ENCODE assay signal across 22 cellular contexts in the genomic region with DNA sequence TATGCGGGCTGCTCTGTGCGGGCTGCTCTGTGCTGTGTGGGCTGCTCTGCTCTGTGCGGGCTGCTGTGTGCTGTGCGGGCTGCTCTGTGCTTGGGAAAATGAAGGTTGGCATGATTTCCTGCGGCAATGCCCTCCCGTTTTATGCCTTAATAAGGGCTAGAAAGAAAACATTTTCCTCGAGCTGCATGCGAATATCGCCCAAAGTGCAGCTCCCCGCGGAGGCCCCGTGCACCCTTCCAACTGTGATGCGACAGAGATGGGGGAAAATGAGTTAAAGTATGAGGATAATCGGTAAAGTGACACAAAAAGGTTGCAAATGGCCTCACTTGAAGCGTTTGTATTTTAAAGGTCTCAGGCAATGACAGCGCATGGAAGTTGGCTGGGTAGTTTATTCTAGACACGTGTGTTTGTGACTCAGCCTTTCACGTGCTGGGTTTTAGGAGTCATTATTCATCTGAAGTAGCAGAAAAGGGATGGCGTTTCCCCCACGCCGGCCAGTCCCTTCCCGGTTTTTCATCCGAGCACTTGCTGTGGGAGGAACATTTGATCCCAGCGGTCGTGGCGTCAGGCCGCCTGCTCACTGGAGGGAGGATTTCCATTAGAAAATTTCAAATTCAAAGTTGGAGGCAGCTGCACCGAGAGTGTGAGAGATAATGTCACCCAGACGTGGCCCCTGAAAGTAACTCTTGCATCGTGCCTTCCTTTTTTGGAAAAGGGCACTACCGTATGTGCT.
"Had no signal": no experiment of that assay in that cellular context is flagged by ENCODE, and none has a peak within 500 bp of the region (broad histone marks: within the 10 kb centered on the region; RNA-seq: fewer than 3 reads in every experiment).

No MANE protein-coding gene starts in this region.

- H3K4me1 Mint-ChIP-seq: activated CD4-positive, alpha-beta T cell treated with anti-CD3 and anti-CD28 coated beads, Interleukin-2, amount 10 ng/mL, durations not matched to agents 7 days and 5 days; activated naive CD4-positive, alpha-beta T cell treated with anti-CD3 and anti-CD28 coated beads, Interleukin-2, amount 10 ng/mL, durations not matched to agents 7 days and 5 days; activated naive CD8-positive, alpha-beta T cell treated with anti-CD3 and anti-CD28 coated beads, Interleukin-2, amount 50 U/mL, for 24 hours; central memory CD8-positive, alpha-beta T cell; naive thymus-derived CD4-positive, alpha-beta T cell had no signal

- H3K9ac ChIP-seq: parathyroid adenoma had no signal

- H3K27ac Mint-ChIP-seq: activated CD4-positive, alpha-beta T cell treated with anti-CD3 and anti-CD28 coated beads, Interleukin-2, amount 10 ng/mL, durations not matched to agents 7 days and 5 days; activated CD8-positive, alpha-beta T cell treated with anti-CD3 and anti-CD28 coated beads, Interleukin-2, amount 10 ng/mL, durations not matched to agents 7 days and 5 days; activated naive CD4-positive, alpha-beta T cell treated with anti-CD3 and anti-CD28 coated beads, Interleukin-2, amount 10 ng/mL, durations not matched to agents 7 days and 5 days; activated naive CD8-positive, alpha-beta T cell treated with anti-CD3 and anti-CD28 coated beads, Interleukin-2, amount 50 U/mL, for 24 hours; naive thymus-derived CD4-positive, alpha-beta T cell; type B pancreatic cell had no signal

- H3K27ac ChIP-seq: brain microvascular endothelial cell, colonic mucosa, gastrocnemius medialis, heart left ventricle, parathyroid adenoma, right lobe of liver, testis had no signal

- H3K4me3 ChIP-seq: colonic mucosa, gastrocnemius medialis, heart left ventricle, right lobe of liver, smooth muscle cell, testis had no signal

- DNase-seq: activated CD4-positive, alpha-beta T cell treated with anti-CD3 and anti-CD28 coated beads, Interleukin-2, amount 10 ng/mL, durations not matched to agents 7 days and 5 days; activated CD8-positive, alpha-beta T cell treated with anti-CD3 and anti-CD28 coated beads, Interleukin-2, amount 10 ng/mL, durations not matched to agents 7 days and 5 days; activated effector memory CD4-positive, alpha-beta T cell treated with Interleukin-2 at 50 U/mL for 16 hours; activated naive CD4-positive, alpha-beta T cell treated with anti-CD3 and anti-CD28 coated beads, Interleukin-2, amount 10 ng/mL, durations not matched to agents 7 days and 5 days; activated naive CD8-positive, alpha-beta T cell treated with anti-CD3 and anti-CD28 coated beads, Interleukin-2, amount 50 U/mL, for 24 hours; activated T-cell treated with anti-CD3 and anti-CD28 coated beads, Interleukin-2, amount 50 U/mL, for 48 hours; anterior cingulate cortex; brain microvascular endothelial cell; colonic mucosa; gastrocnemius medialis; heart left ventricle; kidney glomerular epithelial cell; left ventricle myocardium superior; mesenchymal stem cell; naive thymus-derived CD4-positive, alpha-beta T cell; right lobe of liver; stimulated activated CD4-positive, alpha-beta T cell treated with anti-CD3 and anti-CD28 coated beads, Interleukin-4, amount 100 ng/mL, for 1 hour; testis had no signal

- H3K36me3 Mint-ChIP-seq: activated naive CD4-positive, alpha-beta T cell treated with anti-CD3 and anti-CD28 coated beads, Interleukin-2, amount 10 ng/mL, durations not matched to agents 7 days and 5 days; naive thymus-derived CD4-positive, alpha-beta T cell; type B pancreatic cell had no signal

- H3K4me1 ChIP-seq: colonic mucosa, gastrocnemius medialis, heart left ventricle, parathyroid adenoma, right lobe of liver, testis had no signal

- H3K27me3 Mint-ChIP-seq: activated naive CD4-positive, alpha-beta T cell treated with anti-CD3 and anti-CD28 coated beads, Interleukin-2, amount 10 ng/mL, durations not matched to agents 7 days and 5 days; activated naive CD8-positive, alpha-beta T cell treated with anti-CD3 and anti-CD28 coated beads, Interleukin-2, amount 50 U/mL, for 24 hours had no signal

- H3K36me3 ChIP-seq: brain microvascular endothelial cell, colonic mucosa, gastrocnemius medialis, heart left ventricle, right lobe of liver had no signal

- H3K4me3 Mint-ChIP-seq: activated CD4-positive, alpha-beta T cell treated with anti-CD3 and anti-CD28 coated beads, Interleukin-2, amount 10 ng/mL, durations not matched to agents 7 days and 5 days; activated CD8-positive, alpha-beta T cell treated with anti-CD3 and anti-CD28 coated beads, Interleukin-2, amount 10 ng/mL, durations not matched to agents 7 days and 5 days; activated naive CD4-positive, alpha-beta T cell treated with anti-CD3 and anti-CD28 coated beads, Interleukin-2, amount 10 ng/mL, durations not matched to agents 7 days and 5 days; activated naive CD8-positive, alpha-beta T cell treated with anti-CD3 and anti-CD28 coated beads, Interleukin-2, amount 50 U/mL, for 24 hours; central memory CD8-positive, alpha-beta T cell; naive thymus-derived CD4-positive, alpha-beta T cell; type B pancreatic cell had no signal

- H3K27me3 ChIP-seq: brain microvascular endothelial cell, colonic mucosa, gastrocnemius medialis, right lobe of liver, testis had no signal

- H3K9me3 Mint-ChIP-seq: activated naive CD4-positive, alpha-beta T cell treated with anti-CD3 and anti-CD28 coated beads, Interleukin-2, amount 10 ng/mL, durations not matched to agents 7 days and 5 days; activated naive CD8-positive, alpha-beta T cell treated with anti-CD3 and anti-CD28 coated beads, Interleukin-2, amount 50 U/mL, for 24 hours; central memory CD8-positive, alpha-beta T cell; type B pancreatic cell had no signal

- H3K9me3 ChIP-seq: colonic mucosa, gastrocnemius medialis, heart left ventricle, right lobe of liver, testis had no signal
